In the genomic region with DNA sequence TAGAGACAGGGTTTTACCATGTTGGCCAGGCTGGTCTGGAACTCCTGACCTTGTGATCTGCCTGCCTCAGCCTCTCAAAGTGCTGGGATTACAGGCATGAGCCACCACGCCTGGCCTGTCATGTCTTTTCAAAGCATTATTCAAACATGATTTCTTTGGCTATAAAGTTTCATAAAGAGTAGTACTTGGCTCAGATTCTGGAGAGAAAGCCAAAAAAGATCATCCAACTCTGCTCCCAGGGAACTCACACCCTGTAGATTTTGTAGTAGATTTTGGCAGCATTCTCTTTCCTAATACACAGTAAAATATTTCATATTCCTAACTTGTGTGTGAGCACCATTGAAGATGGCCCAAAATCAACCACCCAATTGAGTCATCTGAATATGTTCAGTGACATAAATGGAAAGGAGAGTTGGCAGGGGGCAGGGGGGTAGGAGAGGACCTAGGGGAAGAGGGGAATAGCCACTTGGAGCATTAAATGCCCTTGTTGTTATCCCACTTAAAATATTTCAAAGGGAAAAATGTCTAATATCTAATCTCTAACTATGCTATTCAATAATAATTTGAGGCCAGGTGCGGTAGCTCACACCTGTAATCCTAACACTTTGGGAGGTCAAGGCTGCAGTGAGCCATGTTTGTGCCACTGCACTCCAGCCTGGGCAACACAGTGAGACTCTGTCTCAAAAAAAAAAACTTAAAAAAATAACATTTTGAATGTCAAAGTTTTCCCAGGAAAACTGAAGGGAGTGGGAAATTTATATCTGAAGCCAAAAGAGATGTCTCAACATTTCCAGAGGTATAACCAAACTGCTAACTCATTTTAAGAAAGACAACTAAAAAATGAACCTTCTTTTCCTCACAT, we compare ENCODE assay signal across 19 cellular contexts. TPM values are rescaled to one million over a fixed set of nuclear protein-coding genes. Genes with fewer than 3 reads are reported as not detected.
DNase-seq lines count a peak whose midpoint lies in the region; ATAC-seq and TF ChIP-seq lines count a peak whose summit lies in the region.
"Had no signal": no experiment of that assay in that cellular context is flagged by ENCODE, and none has a peak within 500 bp of the region (broad histone marks: within the 10 kb centered on the region; RNA-seq: fewer than 3 reads in every experiment).

No MANE protein-coding gene starts in this region.

- ATAC-seq in gastroesophageal sphincter (peak; percentile 89), psoas muscle (peak in 1 of 4 donors; percentile 21), GM19455 (IDR thresholded peaks at IDR 0.05; ENCODE audit: unreplicated experiment) (no peak)
- ATAC-seq: activated CD4-positive, alpha-beta T cell treated with anti-CD3 and anti-CD28 coated beads for 36 hours had no signal

- DNase-seq in adrenal gland: peak in 6 of 7 donors; percentile 32 to 68 (median 40)
- peak; percentile 40 to 46 for DNase-seq in psoas muscle
- no peak for DNase-seq in vagina (ENCODE audit: extremely low spot score in 2 of 2)
- DNase-seq in effector CD4-positive, alpha-beta T cell: no peak
- no peak for DNase-seq in CD1c-positive myeloid dendritic cell (ENCODE audit: extremely low spot score)
- DNase-seq: activated CD4-positive, alpha-beta T cell treated with anti-CD3 and anti-CD28 coated beads for 36 hours; anterior cingulate cortex; cortex of kidney; DMS53; erythroblast; midbrain; MV-4-11; NCI-H2107; NCI-H526 treated with DMSO at 0.1 percent for 48 hours; stimulated activated CD4-positive, alpha-beta T cell treated with anti-CD3 and anti-CD28 coated beads, Interleukin-2, amount 100 ng/mL, for 48 hours had no signal

- no peaks in the 10 kb centered on the region for H3K9me3 ChIP-seq in adrenal gland (replicated peaks in 1 of 3)
- no peaks in the 10 kb centered on the region for H3K9me3 ChIP-seq in gastroesophageal sphincter
- no peaks in the 10 kb centered on the region for H3K9me3 ChIP-seq in psoas muscle
- no peaks in the 10 kb centered on the region for H3K9me3 ChIP-seq in vagina

- TF ChIP-seq POLR2A in adrenal gland (IDR thresholded peaks at IDR 0.05) (no peak), gastroesophageal sphincter (IDR thresholded peaks at IDR 0.05) (no peak), vagina (IDR thresholded peaks at IDR 0.05) (no peak)

- 54 to 75% (median 64%) methylated on average over 2 of the region's 2 CpGs for WGBS in adrenal gland, 4 donors
- 34% methylated on average over 2 of the region's 2 CpGs; no CpG with 5 or more reads in 1 of the 2 donors for WGBS in gastroesophageal sphincter (ENCODE audit: low coverage in 1 of 2), 2 donors
- 67 to 76% (median 72%) methylated on average over 2 of the region's 2 CpGs for WGBS in psoas muscle, 3 donors

- H3K27me3 ChIP-seq in adrenal gland (no peaks in the 10 kb centered on the region), gastroesophageal sphincter (no peaks in the 10 kb centered on the region), psoas muscle (ENCODE audit: insufficient read depth in 3 of 3, low read length in 2 of 3) (no peaks in the 10 kb centered on the region), vagina (no peaks in the 10 kb centered on the region)
- H3K27me3 ChIP-seq: BLaER1 treated with 17β-estradiol and CSF1 and Interleukin-3, amounts not matched to agents 10 nM and 100 nM had no signal

- H3K27ac ChIP-seq in adrenal gland: peak overlapping the region in 2 of 5 donors; percentile 26 to 68
- peak overlapping the region; percentile 62 to 88 (median 86) for H3K27ac ChIP-seq in gastroesophageal sphincter
- H3K27ac ChIP-seq in psoas muscle: no peak overlapping the region
- peak overlapping the region; percentile 53 for H3K27ac ChIP-seq in vagina
- H3K27ac ChIP-seq: BLaER1 treated with 17β-estradiol and CSF1 and Interleukin-3, amounts not matched to agents 10 nM and 100 nM; SK-N-MC had no signal

- no peak for TF ChIP-seq CTCF in adrenal gland (IDR thresholded peaks at IDR 0.05)
- no peak for TF ChIP-seq CTCF in gastroesophageal sphincter (IDR thresholded peaks at IDR 0.05)
- no peak for TF ChIP-seq CTCF in psoas muscle (IDR thresholded peaks at IDR 0.05)
- TF ChIP-seq CTCF in vagina (IDR thresholded peaks at IDR 0.05): no peak

- H3K36me3 ChIP-seq in adrenal gland (replicated peaks in 1 of 2) (no peaks in the 10 kb centered on the region), gastroesophageal sphincter (no peaks in the 10 kb centered on the region), psoas muscle (ENCODE audit: insufficient read depth in 1 of 2, low read depth in 1 of 2) (no peaks in the 10 kb centered on the region), vagina (no peaks in the 10 kb centered on the region)
- H3K36me3 ChIP-seq: BLaER1 treated with 17β-estradiol and CSF1 and Interleukin-3, amounts not matched to agents 10 nM and 100 nM had no signal

- intact Hi-C loops in adrenal gland (cut with DNase I) (no loop called here), psoas muscle (cut with DNase I) (no loop called here), vagina (cut with DNase I) (no loop called here)

- H3K4me3 ChIP-seq in adrenal gland (no peak overlapping the region), gastroesophageal sphincter (peak overlapping the region in 1 of 2 donors; percentile 3), psoas muscle (no peak overlapping the region), vagina (no peak overlapping the region)
- H3K4me3 ChIP-seq: BLaER1 treated with 17β-estradiol and CSF1 and Interleukin-3, amounts not matched to agents 10 nM and 100 nM; SK-N-MC had no signal

- TF ChIP-seq EP300 in gastroesophageal sphincter (IDR thresholded peaks at IDR 0.05): no peak

- H3K4me1 ChIP-seq in adrenal gland (replicated peaks in 1 of 2) (peaks cover 3 to 7% of the 10 kb centered on the region in 2 donors), gastroesophageal sphincter (peaks cover 0 to 62% (median 0%) of the 10 kb centered on the region in 3 donors), psoas muscle (peaks cover 1% of the 10 kb centered on the region), vagina (peaks cover 41% of the 10 kb centered on the region)
- H3K4me1 ChIP-seq: BLaER1 treated with 17β-estradiol and CSF1 and Interleukin-3, amounts not matched to agents 10 nM and 100 nM had no signal

RNA-seq across cellular contexts. Expression of gene CAB39L, which starts 48.2 kb away (rescaled TPM):
- total RNA-seq in adrenal gland (100 to 1,000 TPM in 1 of 8 donors, 10 to 100 TPM in 7; 19.8 to 115 (median 54.0) TPM), gastroesophageal sphincter (100 to 1,000 TPM in 3 of 4 donors, 10 to 100 TPM in 1; 84.2 to 131 (median 114) TPM), psoas muscle (1 to 10 TPM; 1.8 to 6.1 (median 4.2) TPM), vagina (31.7 TPM)
- polyA plus RNA-seq in adrenal gland (10 to 100 TPM; 17.8 to 23.0 (median 22.4) TPM), psoas muscle (10 to 100 TPM in 1 of 3 donors, 1 to 10 TPM in 2; 1.5 to 13.3 (median 2.6) TPM)

RNA-seq across cellular contexts. Expression of gene SETDB2, which starts 48.4 kb away (rescaled TPM):
- total RNA-seq in adrenal gland (10 to 100 TPM in 6 of 8 donors, 1 to 10 TPM in 2; 7.4 to 21.3 (median 13.5) TPM), gastroesophageal sphincter (10 to 100 TPM in 3 of 4 donors, 1 to 10 TPM in 1; 10.0 to 13.4 (median 10.6) TPM), psoas muscle (1 to 10 TPM; 1.7 to 7.9 (median 5.5) TPM), vagina (8.6 TPM)
- polyA plus RNA-seq in adrenal gland (10 to 100 TPM in 2 of 3 donors, 1 to 10 TPM in 1; 4.4 to 14.7 (median 10.9) TPM), psoas muscle (1 to 10 TPM; 2.1 to 5.4 (median 2.5) TPM)

Comparison
In these comparisons a context has a peak if more than half of its experiments do, and no peak if none do; other contexts are left out.
1. DNase-seq: peak in adrenal gland (6 of 7) and psoas muscle (2 of 2); none in vagina (0 of 2), effector CD4-positive, alpha-beta T cell (single experiment) and CD1c-positive myeloid dendritic cell (single experiment).